ENCODE assay signal across 15 cellular contexts in the genomic region with DNA sequence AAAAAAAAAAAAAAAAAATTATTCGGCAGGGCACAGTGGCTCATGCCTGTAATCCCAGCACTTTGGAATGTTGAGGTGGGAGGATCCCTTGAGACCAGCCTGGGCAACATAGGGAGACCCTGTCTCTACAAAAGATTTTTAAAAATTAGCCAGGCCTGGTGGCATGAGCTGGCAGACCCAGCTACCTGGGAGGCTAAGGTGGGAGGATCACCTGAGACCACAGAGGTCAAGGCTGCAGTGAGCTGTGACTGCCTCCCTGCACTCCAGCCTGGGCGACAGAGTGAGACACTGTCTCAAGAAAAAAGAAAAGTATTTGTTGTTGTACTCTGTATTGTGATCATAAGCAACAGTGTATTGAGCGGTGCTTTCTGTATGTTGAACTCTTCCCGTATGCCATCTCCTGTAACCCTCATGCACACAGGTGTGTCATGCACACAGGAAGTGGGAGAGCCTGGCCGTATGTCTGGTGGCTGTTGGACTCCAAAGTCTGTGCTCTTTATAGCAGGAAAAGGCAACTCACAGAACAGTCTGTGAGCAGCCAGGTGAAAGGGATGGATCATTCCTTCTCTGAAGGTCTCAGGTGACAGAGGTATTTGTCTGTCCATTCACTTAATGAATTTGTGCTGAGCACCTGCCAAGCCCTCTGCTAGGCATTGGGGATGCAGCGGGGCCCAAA. TPM values are rescaled to one million over a fixed set of nuclear protein-coding genes. Genes with fewer than 3 reads are reported as not detected.
DNase-seq lines count a peak whose midpoint lies in the region; ATAC-seq, FAIRE-seq and TF ChIP-seq lines count a peak whose summit lies in the region.
"Had no signal": no experiment of that assay in that cellular context is flagged by ENCODE, and none has a peak within 500 bp of the region (broad histone marks: within the 10 kb centered on the region; RNA-seq: fewer than 3 reads in every experiment).

No MANE protein-coding gene starts in this region.

- intact Hi-C loops in spleen (cut with DNase I; ENCODE audit: low total_unique reads), result no loop called here

- no peak overlapping the region for H3K23ac ChIP-seq in neuronal stem cell (ENCODE audit: low read depth, low read length, poor library complexity)

- DNase-seq in NCI-H748 (lab: John Stamatoyannopoulos, UW; ENCODE audit: unreplicated experiment), result peak; percentile 29
- DNase-seq in NCI-H748 treated with DMSO at 0.1 percent for 48 hours (lab: John Stamatoyannopoulos, UW), result no peak
- DNase-seq in RCC 7860 (ENCODE audit: low spot score), result peak; percentile 22
- DNase-seq in foreskin keratinocyte, result peak in 1 of 2 donors; percentile 68
- no peak for DNase-seq in suprapubic skin (ENCODE audit: low spot score in 2 of 2)
- no peak for DNase-seq in spleen
- no peak for DNase-seq in neuronal stem cell (ENCODE audit: low spot score)
- DNase-seq: ACHN; activated CD4-positive, alpha-beta memory T cell treated with anti-CD3 and anti-CD28 coated beads, Interleukin-2, amount 10 ng/mL, durations not matched to agents 7 days and 5 days; central memory CD4-positive, alpha-beta T cell; head of caudate nucleus; naive thymus-derived CD8-positive, alpha-beta T cell; NCI-H524 treated with DMSO at 0.1 percent for 48 hours; T-helper 9 cell had no signal

- peaks cover 50% of the 10 kb centered on the region for H3K4me1 ChIP-seq in foreskin keratinocyte
- peaks cover 35% of the 10 kb centered on the region for H3K4me1 ChIP-seq in suprapubic skin
- H3K4me1 ChIP-seq in spleen, result peaks cover 0 to 25% (median 7%) of the 10 kb centered on the region in 6 donors
- no peaks in the 10 kb centered on the region for H3K4me1 ChIP-seq in neuronal stem cell (ENCODE audit: control insufficient read depth in 2 of 2, insufficient read depth in 1 of 2, low read depth in 1 of 2, low read length in 2 of 2)

- peak overlapping the region; percentile 99 for H3K27ac ChIP-seq in foreskin keratinocyte
- H3K27ac ChIP-seq in suprapubic skin, result peak overlapping the region; percentile 47
- no peak overlapping the region for H3K27ac ChIP-seq in spleen
- no peak overlapping the region for H3K27ac ChIP-seq in neuronal stem cell (replicated peaks; ENCODE audit: low read length)

- TF ChIP-seq CTCF in foreskin keratinocyte (conservative IDR thresholded peaks at IDR 0.05), result no peak
- no peak for TF ChIP-seq CTCF in suprapubic skin (IDR thresholded peaks at IDR 0.05)
- TF ChIP-seq CTCF in spleen (IDR thresholded peaks at IDR 0.05 in 8 of 11, conservative IDR thresholded peaks at IDR 0.05 in 3 of 11), result no peak

- H2BK12ac ChIP-seq in neuronal stem cell (ENCODE audit: low read length), result no peak overlapping the region

- TF ChIP-seq EP300 in suprapubic skin (IDR thresholded peaks at IDR 0.05), result no peak

- H4K8ac ChIP-seq in neuronal stem cell (ENCODE audit: low read depth, low read length), result no peak overlapping the region

- no peaks in the 10 kb centered on the region for H3K79me1 ChIP-seq in neuronal stem cell (ENCODE audit: low read depth, low read length)

- H3K27me3 ChIP-seq in foreskin keratinocyte (no peaks in the 10 kb centered on the region), suprapubic skin (no peaks in the 10 kb centered on the region), spleen (replicated peaks in 1 of 7) (no peaks in the 10 kb centered on the region), neuronal stem cell (ENCODE audit: control insufficient read depth in 3 of 3, insufficient read depth in 3 of 3, low read depth in 1 of 3, low read length in 3 of 3) (no peaks in the 10 kb centered on the region)

- no peak overlapping the region for H3K18ac ChIP-seq in neuronal stem cell (ENCODE audit: low read length)

- H3K9me3 ChIP-seq in suprapubic skin, result no peaks in the 10 kb centered on the region
- H3K9me3 ChIP-seq in spleen, result no peaks in the 10 kb centered on the region
- H3K9me3 ChIP-seq in neuronal stem cell (replicated peaks in 1 of 2; ENCODE audit: control insufficient read depth in 2 of 2, insufficient read depth in 1 of 2, low read depth in 1 of 2, low read length in 2 of 2), result no peaks in the 10 kb centered on the region

- H2AK5ac ChIP-seq in neuronal stem cell (ENCODE audit: low read depth, low read length), result no peak overlapping the region

- WGBS in suprapubic skin, result 67% methylated on average over 6 of the region's 6 CpGs
- WGBS in spleen, 5 donors, result 77 to 87% (median 78%) methylated on average over 6 of the region's 6 CpGs
- WGBS in neuronal stem cell (ENCODE audit: extremely low coverage in 2 of 2, insufficient read length in 2 of 2, insufficient replicate concordance in 1 of 2), 2 donors, result no CpG with 5 or more reads among the region's 6 CpGs

- no peak overlapping the region for H2AFZ ChIP-seq in neuronal stem cell (ENCODE audit: low read length)

- no peak overlapping the region for H3K4ac ChIP-seq in neuronal stem cell (ENCODE audit: low read length)

- H2BK120ac ChIP-seq in neuronal stem cell (ENCODE audit: low read depth, low read length), result no peak overlapping the region

- H3K4me2 ChIP-seq in neuronal stem cell (ENCODE audit: insufficient read depth, low read length, poor library complexity, severe bottlenecking), result no peak overlapping the region

- ATAC-seq in foreskin keratinocyte, result peak; percentile 6
- ATAC-seq in HG02678 (IDR thresholded peaks at IDR 0.05; ENCODE audit: unreplicated experiment), result no peak
- ATAC-seq: naive thymus-derived CD8-positive, alpha-beta T cell had no signal

- H3K36me3 ChIP-seq in suprapubic skin (no peaks in the 10 kb centered on the region), spleen (no peaks in the 10 kb centered on the region), neuronal stem cell (replicated peaks in 1 of 2; ENCODE audit: control insufficient read depth in 2 of 2, insufficient read depth in 2 of 2, low read length in 2 of 2) (no peaks in the 10 kb centered on the region)

- H2BK15ac ChIP-seq in neuronal stem cell (ENCODE audit: low read length), result no peak overlapping the region

- no peak overlapping the region for H4K91ac ChIP-seq in neuronal stem cell (ENCODE audit: low read depth, low read length, poor library complexity)

- no peak overlapping the region for H3K4me3 ChIP-seq in suprapubic skin
- no peak overlapping the region for H3K4me3 ChIP-seq in spleen
- H3K4me3 ChIP-seq in neuronal stem cell (ENCODE audit: low read length in 2 of 2), result no peak overlapping the region

- H3K14ac ChIP-seq in neuronal stem cell (ENCODE audit: low read length), result no peak overlapping the region

- H3K9ac ChIP-seq in neuronal stem cell (ENCODE audit: low read depth, low read length, poor library complexity), result no peak overlapping the region

- TF ChIP-seq POLR2A in suprapubic skin (IDR thresholded peaks at IDR 0.05) (no peak), spleen (IDR thresholded peaks at IDR 0.05) (no peak)

- FAIRE-seq in RCC 7860 (lab: Jason Lieb, UNC), result no peak

- no peak overlapping the region for H2BK5ac ChIP-seq in neuronal stem cell (ENCODE audit: low read length)

RNA-seq across cellular contexts. Expression of a gene that starts 17.2 kb away (rescaled TPM):
- total RNA-seq in foreskin keratinocyte, result 210 and 216 TPM in 2 replicates
- polyA plus RNA-seq in foreskin keratinocyte, result 73.4 and 89.6 TPM in 2 replicates
- total RNA-seq in suprapubic skin, result 100 to 1,000 TPM; 175 to 248 (median 223) TPM
- total RNA-seq in spleen, result 10 to 100 TPM in 6 of 7 donors, 1 to 10 TPM in 1; 9.2 to 35.9 (median 16.1) TPM
- 1 to 10 TPM; 5.2 to 6.9 (median 5.4) TPM for polyA plus RNA-seq in spleen
- 0.13 TPM for polyA plus RNA-seq in neuronal stem cell (2013, experiment 1 of 2)
- 0.06 TPM for polyA plus RNA-seq in neuronal stem cell (2013, experiment 2 of 2)
- total RNA-seq: naive thymus-derived CD8-positive, alpha-beta T cell had no signal

Comparison
In these comparisons a context has a peak if more than half of its experiments do, and no peak if none do; other contexts are left out.
1. DNase-seq: peak in NCI-H748 (single experiment) and RCC 7860 (single experiment); none in NCI-H748 treated with DMSO at 0.1 percent for 48 hours (single experiment), suprapubic skin (0 of 2), spleen (single experiment) and neuronal stem cell (single experiment).
2. H3K27ac ChIP-seq: peak in foreskin keratinocyte (single experiment) and suprapubic skin (single experiment); none in spleen (0 of 8) and neuronal stem cell (single experiment).